8 cellular contexts compared by ENCODE assay signal in the genomic region with DNA sequence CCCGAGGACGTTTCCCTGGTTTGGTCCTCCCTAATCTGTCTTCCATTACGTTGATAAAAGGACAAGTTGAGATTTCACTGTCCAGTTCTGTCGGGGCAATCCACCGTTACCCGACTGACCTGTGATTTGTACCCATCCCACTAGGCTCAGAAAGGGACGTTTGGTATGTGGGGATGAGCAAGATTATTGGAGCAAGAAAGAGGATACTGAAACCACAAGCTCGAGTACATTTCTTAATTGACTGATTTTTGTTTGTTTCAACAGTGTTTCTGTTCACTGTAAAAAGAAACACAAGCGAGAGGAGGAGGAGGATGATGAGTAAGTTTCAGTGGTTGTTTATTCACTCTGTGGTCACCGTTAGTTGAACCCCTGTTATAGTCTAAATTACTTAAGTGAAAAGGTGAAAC. TPM values are rescaled to one million over a fixed set of nuclear protein-coding genes. Genes with fewer than 3 reads are reported as not detected.
A peak's percentile ranks its signal among the peaks of the same experiment; 100 is the strongest.
DNase-seq lines count a peak whose midpoint lies in the region; ATAC-seq, FAIRE-seq and TF ChIP-seq lines count a peak whose summit lies in the region.

No MANE protein-coding gene starts in this region.

- no peak for TF ChIP-seq RAD21 in A549 (conservative IDR thresholded peaks at IDR 0.05 in 1 of 2, IDR thresholded peaks at IDR 0.05 in 1 of 2)

- H3K9me3 Mint-ChIP-seq in activated T-helper 1 cell treated with anti-CD3 and anti-CD28 coated beads, Interleukin-12 subunit alpha, Interleukin-12 subunit beta, Interleukin-2, Interleukin-4 antibody, amounts not matched to agents 30 ng/mL and 10 ng/mL and 1 ng/mL, durations not matched to agents 14 hours and 24 hours and 36 hours = peaks cover 5% of the 10 kb centered on the region
- H3K9me3 Mint-ChIP-seq in stimulated activated naive B cell treated with anti-CD40 and anti-IgM and Interleukin-4, amounts not matched to agents 10 μg/mL and 1 μg/mL and 100 μg/mL, for 72 hours = peaks cover 2 to 5% of the 10 kb centered on the region in 2 donors

- no peak for TF ChIP-seq CTCF in A549 (IDR thresholded peaks at IDR 0.05)

- H3K4me3 ChIP-seq in A549 (peak overlapping the region; percentile 84), iPS-11a (ENCODE audit: low read depth, low read length) (peak overlapping the region; percentile 65)

- FAIRE-seq in A549 (lab: Jason Lieb, UNC) = no peak

- peaks cover 22% of the 10 kb centered on the region for H3K4me1 Mint-ChIP-seq in activated T-helper 1 cell treated with anti-CD3 and anti-CD28 coated beads, Interleukin-12 subunit alpha, Interleukin-12 subunit beta, Interleukin-2, Interleukin-4 antibody, amounts not matched to agents 30 ng/mL and 10 ng/mL and 1 ng/mL, durations not matched to agents 14 hours and 24 hours and 36 hours (ENCODE audit: low read depth)
- peaks cover 15 to 36% of the 10 kb centered on the region in 2 donors for H3K4me1 Mint-ChIP-seq in stimulated activated naive B cell treated with anti-CD40 and anti-IgM and Interleukin-4, amounts not matched to agents 10 μg/mL and 1 μg/mL and 100 μg/mL, for 72 hours

- H3K9me3 ChIP-seq in A549 = no peaks in the 10 kb centered on the region

- H3K27ac Mint-ChIP-seq in activated T-helper 1 cell treated with anti-CD3 and anti-CD28 coated beads, Interleukin-12 subunit alpha, Interleukin-12 subunit beta, Interleukin-2, Interleukin-4 antibody, amounts not matched to agents 30 ng/mL and 10 ng/mL and 1 ng/mL, durations not matched to agents 14 hours and 24 hours and 36 hours = peak overlapping the region; percentile 100
- H3K27ac Mint-ChIP-seq in stimulated activated naive B cell treated with anti-CD40 and anti-IgM and Interleukin-4, amounts not matched to agents 10 μg/mL and 1 μg/mL and 100 μg/mL, for 72 hours = peak overlapping the region; percentile 95

- ATAC-seq in A549 = peak in 1 of 2 experiments; percentile 15; a peak in 2 of 6 replicates
- ATAC-seq in GM18873 (IDR thresholded peaks at IDR 0.05; ENCODE audit: low FRiP score, unreplicated experiment) = peak; percentile 22
- ATAC-seq in HG03175 (IDR thresholded peaks at IDR 0.05; ENCODE audit: unreplicated experiment) = peak; percentile 19
- ATAC-seq in stimulated activated naive B cell treated with anti-CD40 and anti-IgM and Interleukin-4, amounts not matched to agents 10 μg/mL and 1 μg/mL and 100 μg/mL, for 72 hours (replicated peaks) = peak; percentile 3 to 4

- no peaks in the 10 kb centered on the region for H3K4me1 ChIP-seq in A549

- peak in 1 of 2 experiments; percentile 8 for DNase-seq in A549 (ENCODE audit: low read depth in 1 of 2, low spot score in 1 of 2)
- DNase-seq in activated T-helper 1 cell treated with anti-CD3 and anti-CD28 coated beads, Interleukin-12 subunit alpha, Interleukin-12 subunit beta, Interleukin-2, Interleukin-4 antibody, amounts not matched to agents 30 ng/mL and 10 ng/mL and 1 ng/mL, durations not matched to agents 14 hours and 24 hours and 36 hours (ENCODE audit: low spot score) = no peak
- no peak for DNase-seq in stimulated activated naive B cell treated with anti-CD40 and anti-IgM and Interleukin-4, amounts not matched to agents 10 μg/mL and 1 μg/mL and 100 μg/mL, for 72 hours
- no peak for DNase-seq in 8988T
- DNase-seq in DMS153 (lab: John Stamatoyannopoulos, UW) = no peak

- 3% methylated on average over 10 of the region's 10 CpGs for WGBS in A549 (ENCODE audit: missing lambda C conversion rate)

- no peak for TF ChIP-seq POLR2A in A549 (IDR thresholded peaks at IDR 0.05; ENCODE audit: low read length)

- no peak for TF ChIP-seq EP300 in A549 (IDR thresholded peaks at IDR 0.05)

- H3K4me2 ChIP-seq in A549 = peak overlapping the region; percentile 77

- peak overlapping the region; percentile 95 to 97 for H3K27ac ChIP-seq in A549

- CTCF ChIA-PET in A549 (lab: Yijun Ruan, JAX) = interaction anchor here (0.6 to 3.1 kb wide), 8 partner anchors 8 to 172 kb away, joined by 3 to 17 read pairs (median 4); no protein-coding TSS in a partner anchor

- POLR2A ChIA-PET in A549 (lab: Yijun Ruan, JAX) = no interaction called here

- intact Hi-C loops in activated T-helper 1 cell treated with anti-CD3 and anti-CD28 coated beads, Interleukin-12 subunit alpha, Interleukin-12 subunit beta, Interleukin-2, Interleukin-4 antibody, amounts not matched to agents 30 ng/mL and 10 ng/mL and 1 ng/mL, durations not matched to agents 14 hours and 24 hours and 36 hours (cut with micrococcal nuclease) = loop anchor here (1.0 to 2.0 kb wide), 6 partner anchors 26 to 495 kb away; a partner anchor contains a TSS

- H3K4me3 Mint-ChIP-seq in activated T-helper 1 cell treated with anti-CD3 and anti-CD28 coated beads, Interleukin-12 subunit alpha, Interleukin-12 subunit beta, Interleukin-2, Interleukin-4 antibody, amounts not matched to agents 30 ng/mL and 10 ng/mL and 1 ng/mL, durations not matched to agents 14 hours and 24 hours and 36 hours = peak overlapping the region; percentile 100
- H3K4me3 Mint-ChIP-seq in stimulated activated naive B cell treated with anti-CD40 and anti-IgM and Interleukin-4, amounts not matched to agents 10 μg/mL and 1 μg/mL and 100 μg/mL, for 72 hours = peak overlapping the region; percentile 88 to 93

- H3K27me3 Mint-ChIP-seq in activated T-helper 1 cell treated with anti-CD3 and anti-CD28 coated beads, Interleukin-12 subunit alpha, Interleukin-12 subunit beta, Interleukin-2, Interleukin-4 antibody, amounts not matched to agents 30 ng/mL and 10 ng/mL and 1 ng/mL, durations not matched to agents 14 hours and 24 hours and 36 hours (ENCODE audit: insufficient read depth) = peaks cover 4% of the 10 kb centered on the region
- H3K27me3 Mint-ChIP-seq in stimulated activated naive B cell treated with anti-CD40 and anti-IgM and Interleukin-4, amounts not matched to agents 10 μg/mL and 1 μg/mL and 100 μg/mL, for 72 hours = no peaks in the 10 kb centered on the region

- H3K36me3 Mint-ChIP-seq in activated T-helper 1 cell treated with anti-CD3 and anti-CD28 coated beads, Interleukin-12 subunit alpha, Interleukin-12 subunit beta, Interleukin-2, Interleukin-4 antibody, amounts not matched to agents 30 ng/mL and 10 ng/mL and 1 ng/mL, durations not matched to agents 14 hours and 24 hours and 36 hours (ENCODE audit: low read depth) = peaks cover 29% of the 10 kb centered on the region
- H3K36me3 Mint-ChIP-seq in stimulated activated naive B cell treated with anti-CD40 and anti-IgM and Interleukin-4, amounts not matched to agents 10 μg/mL and 1 μg/mL and 100 μg/mL, for 72 hours = peaks cover 16 to 25% of the 10 kb centered on the region in 2 donors

TF ChIP-seq in A549, 52 proteins besides CTCF, POLR2A, EP300 and RAD21 (continues in another document):
- TF ChIP-seq HOXB5 (CRISPR knock-in tag; IDR thresholded peaks at IDR 0.05) (no peak), NR3C1 (IDR thresholded peaks at IDR 0.05) (no peak), TP53 (CRISPR knock-in tag; IDR thresholded peaks at IDR 0.05) (no peak), KDM1A (IDR thresholded peaks at IDR 0.05; ENCODE audit: low read depth) (no peak), NPAS2 (CRISPR knock-in tag; IDR thresholded peaks at IDR 0.05; ENCODE audit: borderline replicate concordance) (no peak)
- TF ChIP-seq, protein P1, sequence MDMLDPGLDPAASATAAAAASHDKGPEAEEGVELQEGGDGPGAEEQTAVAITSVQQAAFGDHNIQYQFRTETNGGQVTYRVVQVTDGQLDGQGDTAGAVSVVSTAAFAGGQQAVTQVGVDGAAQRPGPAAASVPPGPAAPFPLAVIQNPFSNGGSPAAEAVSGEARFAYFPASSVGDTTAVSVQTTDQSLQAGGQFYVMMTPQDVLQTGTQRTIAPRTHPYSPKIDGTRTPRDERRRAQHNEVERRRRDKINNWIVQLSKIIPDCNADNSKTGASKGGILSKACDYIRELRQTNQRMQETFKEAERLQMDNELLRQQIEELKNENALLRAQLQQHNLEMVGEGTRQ (IDR thresholded peaks at IDR 0.05) = no peak

RNA-seq across cellular contexts. Expression of a gene that starts 1.0 kb away (rescaled TPM):
- polyA plus RNA-seq in A549 (2011; rRNA removed) (15.7 and 24.1 TPM in 2 replicates), A549 (2017; fragmentation: RNase III; extraction: RNeasy Plus Mini Kit Qiagen cat#74134 plus additional on column Dnase treatment) (10.1 to 12.2 TPM (median 11.0 TPM) in 3 replicates)
- 3.1 and 3.8 TPM in 2 replicates for polyA plus RNA-seq in A549 (2012; cell fraction: cytosol; rRNA removed)
- polyA plus RNA-seq in A549 (2012; cell fraction: nucleus; rRNA removed) = 1.7 and 2.4 TPM in 2 replicates
- 4.2 and 6.6 TPM in 2 replicates for polyA minus RNA-seq in A549 (2011; rRNA and poly(A)+ RNA removed)
- total RNA-seq in activated T-helper 1 cell treated with anti-CD3 and anti-CD28 coated beads, Interleukin-12 subunit alpha, Interleukin-12 subunit beta, Interleukin-2, Interleukin-4 antibody, amounts not matched to agents 30 ng/mL and 10 ng/mL and 1 ng/mL, durations not matched to agents 14 hours and 24 hours and 36 hours = 46.4 and 52.8 TPM in 2 replicates

RNA-seq across cellular contexts. Expression of a gene that starts 26.9 kb away (rescaled TPM):
- polyA plus RNA-seq in A549 (2011; rRNA removed) (172 and 207 TPM in 2 replicates), A549 (2017; fragmentation: RNase III; extraction: RNeasy Plus Mini Kit Qiagen cat#74134 plus additional on column Dnase treatment) (30.0 to 34.1 TPM (median 32.7 TPM) in 3 replicates)
- polyA plus RNA-seq in A549 (2012; cell fraction: cytosol; rRNA removed) = 29.2 and 32.2 TPM in 2 replicates
- 32.1 and 37.9 TPM in 2 replicates for polyA plus RNA-seq in A549 (2012; cell fraction: nucleus; rRNA removed)
- 160 and 223 TPM in 2 replicates for polyA minus RNA-seq in A549 (2011; rRNA and poly(A)+ RNA removed)
- 177 and 181 TPM in 2 replicates for total RNA-seq in activated T-helper 1 cell treated with anti-CD3 and anti-CD28 coated beads, Interleukin-12 subunit alpha, Interleukin-12 subunit beta, Interleukin-2, Interleukin-4 antibody, amounts not matched to agents 30 ng/mL and 10 ng/mL and 1 ng/mL, durations not matched to agents 14 hours and 24 hours and 36 hours

RNA-seq across cellular contexts. Expression of a gene that starts 31.6 kb away (rescaled TPM):
- 20.2 and 22.4 TPM in 2 replicates for polyA plus RNA-seq in A549 (2011; rRNA removed)
- polyA plus RNA-seq in A549 (2012; cell fraction: cytosol; rRNA removed) = 12.4 and 14.3 TPM in 2 replicates
- 5.4 and 7.1 TPM in 2 replicates for polyA plus RNA-seq in A549 (2012; cell fraction: nucleus; rRNA removed)
- polyA plus RNA-seq in A549 (2017; fragmentation: RNase III; extraction: RNeasy Plus Mini Kit Qiagen cat#74134 plus additional on column Dnase treatment) = 14.3 to 17.5 TPM (median 17.2 TPM) in 3 replicates
- polyA minus RNA-seq in A549 (2011; rRNA and poly(A)+ RNA removed) = 5.8 and 7.8 TPM in 2 replicates
- total RNA-seq in activated T-helper 1 cell treated with anti-CD3 and anti-CD28 coated beads, Interleukin-12 subunit alpha, Interleukin-12 subunit beta, Interleukin-2, Interleukin-4 antibody, amounts not matched to agents 30 ng/mL and 10 ng/mL and 1 ng/mL, durations not matched to agents 14 hours and 24 hours and 36 hours = 16.6 and 18.0 TPM in 2 replicates

RNA-seq across cellular contexts. Expression of a gene that starts 31.8 kb away (rescaled TPM):
- polyA plus RNA-seq in A549 (2011; rRNA removed) (26.1 and 29.6 TPM in 2 replicates), A549 (2017; fragmentation: RNase III; extraction: RNeasy Plus Mini Kit Qiagen cat#74134 plus additional on column Dnase treatment) (12.2 to 14.7 TPM (median 13.0 TPM) in 3 replicates)
- 13.3 and 17.9 TPM in 2 replicates for polyA plus RNA-seq in A549 (2012; cell fraction: cytosol; rRNA removed)
- 26.1 and 28.0 TPM in 2 replicates for polyA plus RNA-seq in A549 (2012; cell fraction: nucleus; rRNA removed)
- 11.7 and 16.4 TPM in 2 replicates for polyA minus RNA-seq in A549 (2011; rRNA and poly(A)+ RNA removed)
- 31.4 and 35.0 TPM in 2 replicates for total RNA-seq in activated T-helper 1 cell treated with anti-CD3 and anti-CD28 coated beads, Interleukin-12 subunit alpha, Interleukin-12 subunit beta, Interleukin-2, Interleukin-4 antibody, amounts not matched to agents 30 ng/mL and 10 ng/mL and 1 ng/mL, durations not matched to agents 14 hours and 24 hours and 36 hours
